8 cellular contexts compared by ENCODE assay signal in genomic region chr12:2877047-2877958, GRCh38. TPM values are rescaled to one million over a fixed set of nuclear protein-coding genes. Genes with fewer than 3 reads are reported as not detected.
DNase-seq lines count a peak whose midpoint lies in the region; ATAC-seq and TF ChIP-seq lines count a peak whose summit lies in the region.

FOXM1 (minus strand) TSS chr12:2877174; CDS start chr12:2874478, 2,696 bp downstream.
RHNO1 (plus strand) TSS chr12:2877223; CDS start chr12:2885367, 8,144 bp downstream.

- DNase-seq in AML-193 (lab: John Stamatoyannopoulos, UW) (peak; percentile 64 to 77), NCI-H510A (lab: John Stamatoyannopoulos, UW) (peak; percentile 77), left colon (peak; percentile 91 to 93)
- DNase-seq in activated CD4-positive, alpha-beta T cell treated with anti-CD3 and anti-CD28 coated beads for 48 hours = peak; percentile 91
- DNase-seq in stimulated activated CD4-positive, alpha-beta T cell treated with anti-CD3 and anti-CD28 coated beads, Interleukin-1b, Interleukin-23, amount 100 ng/mL, for 4 hours (ENCODE audit: low read depth in 2 of 2) = peak; percentile 80 to 84

- peak; percentile 84 for TF ChIP-seq POLR2A in GM19193 (IDR thresholded peaks at IDR 0.05; ENCODE audit: extremely low read depth, insufficient read depth, insufficient read length)

- intact Hi-C loops in left colon (cut with DNase I, micrococcal nuclease) = no loop called here

- peak within 1 kb of the TSS; percentile 94 for H3K27ac ChIP-seq in cingulate gyrus (ENCODE audit: low read depth, low read length)

- peak; percentile 80 for ATAC-seq in HG03439 (IDR thresholded peaks at IDR 0.05; ENCODE audit: unreplicated experiment)
- peak; percentile 90 for ATAC-seq in left colon

RNA-seq across cellular contexts. Expression of gene FOXM1, which starts in this region (rescaled TPM):
- 10 to 100 TPM in 1 of 2 donors, 1 to 10 TPM in 1; 6.5 to 19.8 TPM for total RNA-seq in left colon

RNA-seq across cellular contexts. Expression of gene RHNO1, which starts in this region (rescaled TPM):
- 10 to 100 TPM; 18.5 to 20.6 TPM for total RNA-seq in left colon

Comparison
In these comparisons a context has a peak if more than half of its experiments do, and no peak if none do; other contexts are left out.
1. Peak in every context shown above with its lines: DNase-seq, ATAC-seq and H3K27ac ChIP-seq.